2 cellular contexts compared by ENCODE assay signal in genomic region chr18:5237083-5237722, GRCh38.
TF ChIP-seq lines count a peak whose summit lies in the region.

No MANE protein-coding gene starts in this region.

TF ChIP-seq in IMR-90, 13 proteins besides CTCF, POLR2A, EP300 and RAD21:
- TF ChIP-seq RFX5 (IDR thresholded peaks at IDR 0.05; ENCODE audit: low read depth, low read length) (no peak), CEBPB (IDR thresholded peaks at IDR 0.05; ENCODE audit: low read depth, low read length) (no peak), FOS (IDR thresholded peaks at IDR 0.05; ENCODE audit: low read depth, low read length) (no peak), MAFK (IDR thresholded peaks at IDR 0.05; ENCODE audit: low read depth, low read length) (no peak), RCOR1 (IDR thresholded peaks at IDR 0.05; ENCODE audit: insufficient replicate concordance, low read length) (no peak), SMC3 (IDR thresholded peaks at IDR 0.05; ENCODE audit: low read depth, low read length) (no peak), NFE2L2 (IDR thresholded peaks at IDR 0.05; ENCODE audit: low read depth, low read length) (no peak), CHD1 (IDR thresholded peaks at IDR 0.05; ENCODE audit: low read depth, low read length) (no peak)
- TF ChIP-seq, protein P1, sequence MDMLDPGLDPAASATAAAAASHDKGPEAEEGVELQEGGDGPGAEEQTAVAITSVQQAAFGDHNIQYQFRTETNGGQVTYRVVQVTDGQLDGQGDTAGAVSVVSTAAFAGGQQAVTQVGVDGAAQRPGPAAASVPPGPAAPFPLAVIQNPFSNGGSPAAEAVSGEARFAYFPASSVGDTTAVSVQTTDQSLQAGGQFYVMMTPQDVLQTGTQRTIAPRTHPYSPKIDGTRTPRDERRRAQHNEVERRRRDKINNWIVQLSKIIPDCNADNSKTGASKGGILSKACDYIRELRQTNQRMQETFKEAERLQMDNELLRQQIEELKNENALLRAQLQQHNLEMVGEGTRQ (IDR thresholded peaks at IDR 0.05; ENCODE audit: low read depth, low read length): no peak
- TF ChIP-seq, protein P2, sequence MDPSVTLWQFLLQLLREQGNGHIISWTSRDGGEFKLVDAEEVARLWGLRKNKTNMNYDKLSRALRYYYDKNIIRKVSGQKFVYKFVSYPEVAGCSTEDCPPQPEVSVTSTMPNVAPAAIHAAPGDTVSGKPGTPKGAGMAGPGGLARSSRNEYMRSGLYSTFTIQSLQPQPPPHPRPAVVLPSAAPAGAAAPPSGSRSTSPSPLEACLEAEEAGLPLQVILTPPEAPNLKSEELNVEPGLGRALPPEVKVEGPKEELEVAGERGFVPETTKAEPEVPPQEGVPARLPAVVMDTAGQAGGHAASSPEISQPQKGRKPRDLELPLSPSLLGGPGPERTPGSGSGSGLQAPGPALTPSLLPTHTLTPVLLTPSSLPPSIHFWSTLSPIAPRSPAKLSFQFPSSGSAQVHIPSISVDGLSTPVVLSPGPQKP (IDR thresholded peaks at IDR 0.05; ENCODE audit: borderline replicate concordance, low read depth, low read length): no peak

TF ChIP-seq in HEK293T, 16 proteins besides CTCF, POLR2A, EP300 and RAD21:
- TF ChIP-seq FOXK2 (IDR thresholded peaks at IDR 0.05) (no peak), NFRKB (IDR thresholded peaks at IDR 0.05) (no peak), TARDBP (IDR thresholded peaks at IDR 0.05) (no peak), SUZ12 (IDR thresholded peaks at IDR 0.05) (no peak), ARNT (IDR thresholded peaks at IDR 0.05) (no peak), BHLHE40 (IDR thresholded peaks at IDR 0.05; ENCODE audit: borderline replicate concordance) (no peak), L3MBTL2 (conservative IDR thresholded peaks at IDR 0.05) (no peak)
